In the genomic region with DNA sequence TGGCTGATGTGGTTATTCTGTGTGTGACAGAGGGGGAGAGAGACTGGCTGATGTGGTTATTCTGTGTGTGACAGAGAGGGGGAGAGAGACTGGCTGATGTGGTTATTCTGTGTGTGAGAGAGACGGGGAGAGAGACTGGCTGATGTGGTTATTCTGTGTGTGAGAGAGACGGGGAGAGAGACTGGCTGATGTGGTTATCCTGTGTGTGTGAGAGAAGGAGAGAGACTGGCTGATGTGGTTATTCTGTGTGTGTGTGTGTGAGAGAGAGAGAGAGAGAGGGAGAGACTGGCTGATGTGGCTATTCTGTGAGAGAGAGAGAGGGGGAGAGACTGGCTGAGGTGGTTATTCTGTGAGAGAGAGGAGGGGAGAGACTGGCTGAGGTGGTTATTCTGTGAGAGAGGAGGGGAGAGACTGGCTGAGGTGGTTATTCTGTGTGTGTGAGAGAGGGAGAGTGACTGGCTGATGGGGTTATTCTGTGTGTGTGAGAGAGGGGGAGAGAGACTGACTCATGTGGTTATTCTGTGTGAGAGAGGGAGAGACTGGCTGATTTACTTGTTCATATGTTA, we compare ENCODE assay signal across 10 cellular contexts. TPM values are rescaled to one million over a fixed set of nuclear protein-coding genes. Genes with fewer than 3 reads are reported as not detected.
DNase-seq lines count a peak whose midpoint lies in the region; ATAC-seq and TF ChIP-seq lines count a peak whose summit lies in the region.
"Not testable (repeated sequence)": the region's sequence is repeated elsewhere in the genome, so short reads cannot be mapped to it uniquely, and the experiment has no call there.
"Had no signal": no experiment of that assay in that cellular context is flagged by ENCODE, and none has a peak within 500 bp of the region (broad histone marks: within the 10 kb centered on the region; RNA-seq: fewer than 3 reads in every experiment).

No MANE protein-coding gene starts in this region.

- peak; percentile 48 for ATAC-seq in GM18868 (IDR thresholded peaks at IDR 0.05; ENCODE audit: unreplicated experiment)

- not testable (repeated sequence) for H3K36me3 ChIP-seq in BLaER1; OCI-LY3 (replicated peaks; ENCODE audit: low read depth, low read length); osteoblast (ENCODE audit: insufficient read depth, low read length)

- not testable (repeated sequence) for H3K79me2 ChIP-seq in OCI-LY3 (ENCODE audit: low read length); osteoblast (ENCODE audit: insufficient read depth, low read length)

- peak; percentile 45 for DNase-seq in LHCN-M2 (ENCODE audit: low read depth)
- DNase-seq in activated CD4-positive, alpha-beta T cell treated with anti-CD3 and anti-CD28 coated beads, Interleukin-2, amount 50 U/mL, for 1 hour: peak; percentile 22
- peak; percentile 42 for DNase-seq in amniotic epithelial cell (ENCODE audit: low read depth)
- DNase-seq in glomerular visceral epithelial cell (ENCODE audit: extremely low spot score): peak; percentile 40
- not testable (repeated sequence) for DNase-seq in osteoblast (ENCODE audit: insufficient read length, low spot score, missing footprints)

- H3K9ac ChIP-seq in BLaER1; OCI-LY3 (ENCODE audit: low read length): not testable (repeated sequence)

- H3K27ac ChIP-seq in BLaER1; OCI-LY3 (ENCODE audit: low read length); osteoblast (ENCODE audit: low read depth, low read length): not testable (repeated sequence)

- H3K4me3 ChIP-seq in BLaER1; OCI-LY3 (ENCODE audit: low read length); osteoblast (ENCODE audit: insufficient read depth, low read length): not testable (repeated sequence)

- peak overlapping the region; percentile 73; the same call in 1 of the 2 replicates for H2AFZ ChIP-seq in OCI-LY3 (ENCODE audit: low read depth, low read length)
- H2AFZ ChIP-seq in osteoblast (ENCODE audit: low read length): not testable (repeated sequence)

- H3K4me1 ChIP-seq in BLaER1: peaks cover 10% of the 10 kb centered on the region; the same call in 1 of the 2 replicates
- H3K4me1 ChIP-seq in OCI-LY3 (ENCODE audit: low read length); osteoblast (ENCODE audit: insufficient read depth, low read length): not testable (repeated sequence)

- H3K27me3 ChIP-seq in BLaER1; OCI-LY3 (ENCODE audit: low read depth, low read length); osteoblast (ENCODE audit: insufficient read depth, low read length): not testable (repeated sequence)

- not testable (repeated sequence) for TF ChIP-seq CTCF in OCI-LY3 (IDR thresholded peaks at IDR 0.05; ENCODE audit: low read depth, low read length); osteoblast (IDR thresholded peaks at IDR 0.05; ENCODE audit: extremely low read depth, low read depth, low read length)

- not testable (repeated sequence) for H4K20me1 ChIP-seq in BLaER1; OCI-LY3 (ENCODE audit: insufficient read depth, low read length); osteoblast (ENCODE audit: insufficient read depth, low read length)

- H3K4me2 ChIP-seq in BLaER1 (peak overlapping the region; percentile 32; the same call in 1 of the 2 replicates), osteoblast (ENCODE audit: insufficient read depth, low read length) (peak overlapping the region; percentile 32)
- H3K4me2 ChIP-seq in OCI-LY3 (ENCODE audit: low read length): not testable (repeated sequence)

- not testable (repeated sequence) for H3K9me3 ChIP-seq in BLaER1; OCI-LY3 (ENCODE audit: insufficient read depth, low read length); osteoblast (ENCODE audit: low read depth, low read length)

RNA-seq across cellular contexts. Expression of a gene that starts 27.1 kb away (rescaled TPM):
- total RNA-seq in LHCN-M2 (2014; rRNA removed) (0.52 and 0.71 TPM in 2 replicates), osteoblast (under 0.01 and 0.36 TPM in 2 replicates)
- polyA plus RNA-seq in LHCN-M2 (2012): 0.09 TPM
- total RNA-seq: left ventricle myocardium superior, thoracic aorta had no signal

RNA-seq across cellular contexts. Expression of a gene that starts 55.1 kb away (rescaled TPM):
- total RNA-seq in LHCN-M2 (2014; rRNA removed) (16.5 and 17.0 TPM in 2 replicates), osteoblast (8.3 and 12.4 TPM in 2 replicates)
- polyA plus RNA-seq in LHCN-M2 (2012): 6.0 TPM
